Comparison of ENCODE assay signal across 1 cellular context in the genomic region with DNA sequence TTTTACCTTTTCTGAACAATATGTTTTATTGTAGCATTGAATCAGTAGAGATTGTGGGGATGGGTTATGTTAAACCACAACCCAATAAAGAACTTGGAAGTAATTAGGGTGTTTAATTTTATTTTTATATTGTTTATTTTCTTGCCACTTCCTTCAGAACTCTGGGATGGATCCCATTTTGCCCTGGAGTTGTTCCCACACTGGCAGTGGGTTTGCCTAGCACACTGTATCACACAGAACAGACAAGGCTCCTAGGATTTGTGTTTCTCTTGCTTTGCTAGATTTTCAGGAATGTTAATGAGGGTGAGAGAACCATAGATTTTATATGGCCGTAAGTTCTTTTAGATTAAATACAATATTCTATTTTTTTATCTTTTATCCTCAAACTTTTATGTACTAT.
TF ChIP-seq lines count a peak whose summit lies in the region.

No MANE protein-coding gene starts in this region.

TF ChIP-seq in GM23338, 12 proteins besides CTCF, POLR2A, EP300 and RAD21 (continued from another document):
- TF ChIP-seq REST (IDR thresholded peaks at IDR 0.05; ENCODE audit: unreplicated experiment), result no peak
- no peak for TF ChIP-seq NANOG (IDR thresholded peaks at IDR 0.05; ENCODE audit: borderline replicate concordance)
TF ChIP-seq in GM23338: peak in this region for 0.
